In genomic region chr2:234873103-234873827, GRCh38 we compare ENCODE assay signal across 24 cellular contexts.
DNase-seq lines count a peak whose midpoint lies in the region; ATAC-seq and TF ChIP-seq lines count a peak whose summit lies in the region.
"Had no signal": no experiment of that assay in that cellular context is flagged by ENCODE, and none has a peak within 500 bp of the region (broad histone marks: within the 10 kb centered on the region; RNA-seq: fewer than 3 reads in every experiment).

No MANE protein-coding gene starts in this region.

- H3K27me3 Mint-ChIP-seq in chondrocyte (ENCODE audit: low read depth) = peaks cover 4% of the 10 kb centered on the region

- peak; percentile 16 for DNase-seq in Daoy (ENCODE audit: low read depth)
- DNase-seq in chondrocyte (ENCODE audit: low spot score) = no peak
- DNase-seq in right lobe of liver = no peak
- no peak for DNase-seq in spleen
- DNase-seq in islet precursor cell = no peak
- no peak for DNase-seq in WERI-Rb-1
- DNase-seq in AG20443 (ENCODE audit: low spot score) = no peak
- DNase-seq: activated CD4-positive, alpha-beta T cell treated with anti-CD3 and anti-CD28 coated beads, Interleukin-2, amount 50 U/mL, for 48 hours; activated naive CD4-positive, alpha-beta T cell treated with anti-CD3 and anti-CD28 coated beads, Interleukin-2, amount 10 ng/mL, durations not matched to agents 7 days and 5 days; amygdala; cortex of kidney; H9; left lung; NCI-H2029; NCI-H2227 treated with DMSO at 0.1 percent for 48 hours; nephron progenitor cell; ovary; retina; stimulated activated CD4-positive, alpha-beta T cell treated with anti-CD3 and anti-CD28 coated beads, Interleukin-4, amount 100 ng/mL, for 4 hours; T-cell had no signal

- intact Hi-C loops in right lobe of liver (cut with DNase I) = no loop called here
- intact Hi-C loops in spleen (cut with DNase I; ENCODE audit: low total_unique reads) = no loop called here

- peak overlapping the region; percentile 73 to 84 (median 82) for H3K27ac ChIP-seq in right lobe of liver
- H3K27ac ChIP-seq in spleen = peak overlapping the region in 7 of 8 donors; percentile 62 to 83 (median 75)
- no peak overlapping the region for H3K27ac ChIP-seq in WERI-Rb-1
- H3K27ac ChIP-seq: left lung, ovary had no signal

- no peaks in the 10 kb centered on the region for H3K36me3 ChIP-seq in right lobe of liver
- no peaks in the 10 kb centered on the region for H3K36me3 ChIP-seq in spleen
- no peaks in the 10 kb centered on the region for H3K36me3 ChIP-seq in WERI-Rb-1
- H3K36me3 ChIP-seq: left lung, ovary had no signal

- peaks cover 3% of the 10 kb centered on the region for H3K4me1 Mint-ChIP-seq in chondrocyte (ENCODE audit: low read depth)
- H3K4me1 Mint-ChIP-seq: activated naive CD4-positive, alpha-beta T cell treated with anti-CD3 and anti-CD28 coated beads, Interleukin-2, amount 10 ng/mL, durations not matched to agents 7 days and 5 days; nephron progenitor cell had no signal

- TF ChIP-seq CTCF in chondrocyte (IDR thresholded peaks at IDR 0.05) (no peak), right lobe of liver (IDR thresholded peaks at IDR 0.05) (no peak), spleen (IDR thresholded peaks at IDR 0.05 in 8 of 11, conservative IDR thresholded peaks at IDR 0.05 in 3 of 11) (no peak), WERI-Rb-1 (IDR thresholded peaks at IDR 0.05; ENCODE audit: low read depth, low read length) (no peak)

- no peak for TF ChIP-seq POLR2A in right lobe of liver (IDR thresholded peaks at IDR 0.05)
- TF ChIP-seq POLR2A in spleen (IDR thresholded peaks at IDR 0.05) = no peak

- H3K27ac Mint-ChIP-seq in chondrocyte (ENCODE audit: unreplicated experiment) = peak overlapping the region; percentile 10
- H3K27ac Mint-ChIP-seq: activated naive CD4-positive, alpha-beta T cell treated with anti-CD3 and anti-CD28 coated beads, Interleukin-2, amount 10 ng/mL, durations not matched to agents 7 days and 5 days; H9; nephron progenitor cell; stimulated activated memory B cell treated with anti-CD40 and anti-IgM and Interleukin-4, amounts not matched to agents 10 μg/mL and 1 μg/mL and 100 μg/mL, for 72 hours; T-cell had no signal

- H3K9me3 Mint-ChIP-seq in chondrocyte (ENCODE audit: low read depth) = peaks cover 4% of the 10 kb centered on the region
- H3K9me3 Mint-ChIP-seq: activated naive CD4-positive, alpha-beta T cell treated with anti-CD3 and anti-CD28 coated beads, Interleukin-2, amount 10 ng/mL, durations not matched to agents 7 days and 5 days; T-cell had no signal

- H3K4me3 Mint-ChIP-seq in chondrocyte (ENCODE audit: unreplicated experiment) = no peak overlapping the region
- H3K4me3 Mint-ChIP-seq: activated naive CD4-positive, alpha-beta T cell treated with anti-CD3 and anti-CD28 coated beads, Interleukin-2, amount 10 ng/mL, durations not matched to agents 7 days and 5 days; H9; nephron progenitor cell; stimulated activated memory B cell treated with anti-CD40 and anti-IgM and Interleukin-4, amounts not matched to agents 10 μg/mL and 1 μg/mL and 100 μg/mL, for 72 hours; T-cell had no signal

- H3K4me1 ChIP-seq in right lobe of liver (peaks cover 0 to 70% (median 22%) of the 10 kb centered on the region in 4 donors), spleen (peaks cover 0 to 8% (median 0%) of the 10 kb centered on the region in 6 donors)
- H3K4me1 ChIP-seq: left lung had no signal

- H3K9me3 ChIP-seq in right lobe of liver (no peaks in the 10 kb centered on the region), spleen (no peaks in the 10 kb centered on the region), WERI-Rb-1 (ENCODE audit: severe bottlenecking) (peaks cover 14% of the 10 kb centered on the region)
- H3K9me3 ChIP-seq: left lung, ovary had no signal

- ATAC-seq in right lobe of liver (peak in 1 of 4 donors; percentile 20), GM21390 (IDR thresholded peaks at IDR 0.05; ENCODE audit: unreplicated experiment) (no peak)
- ATAC-seq: activated CD4-positive, CD25-positive, alpha-beta regulatory T cell treated with anti-CD3 and anti-CD28 coated beads, Interleukin-2, amount 50 U/mL, for 24 hours; K562; T-cell had no signal

- WGBS in right lobe of liver (ENCODE audit: insufficient coverage, low coverage, low lambda C conversion rate, missing lambda C conversion rate) = 68% methylated on average over 13 of the region's 14 CpGs
- WGBS in spleen, 5 donors = 77 to 89% (median 83%) methylated on average over 14 of the region's 14 CpGs

- H3K27me3 ChIP-seq in right lobe of liver (no peaks in the 10 kb centered on the region), spleen (replicated peaks in 1 of 7) (no peaks in the 10 kb centered on the region), WERI-Rb-1 (ENCODE audit: insufficient read depth, low read depth, severe bottlenecking) (no peaks in the 10 kb centered on the region)
- H3K27me3 ChIP-seq: left lung, ovary had no signal

- H3K36me3 Mint-ChIP-seq in chondrocyte (ENCODE audit: low read depth) = peaks cover 4% of the 10 kb centered on the region
- H3K36me3 Mint-ChIP-seq: activated naive CD4-positive, alpha-beta T cell treated with anti-CD3 and anti-CD28 coated beads, Interleukin-2, amount 10 ng/mL, durations not matched to agents 7 days and 5 days; T-cell had no signal

- H3K4me3 ChIP-seq in right lobe of liver (no peak overlapping the region), spleen (no peak overlapping the region), WERI-Rb-1 (ENCODE audit: low read depth, low read length) (no peak overlapping the region)
- H3K4me3 ChIP-seq: K562, left lung, ovary had no signal
